17 cellular contexts compared by ENCODE assay signal in genomic region chr2:28231110-28231621, GRCh38.
DNase-seq lines count a peak whose midpoint lies in the region; ATAC-seq and TF ChIP-seq lines count a peak whose summit lies in the region.
"Had no signal": no experiment of that assay in that cellular context is flagged by ENCODE, and none has a peak within 500 bp of the region (broad histone marks: within the 10 kb centered on the region; RNA-seq: fewer than 3 reads in every experiment).

No MANE protein-coding gene starts in this region.

- H3K4me1 ChIP-seq in gastrocnemius medialis, result peaks cover 18 to 40% of the 10 kb centered on the region in 2 donors
- H3K4me1 ChIP-seq in upper lobe of left lung, result peaks cover 0 to 9% (median 3%) of the 10 kb centered on the region in 4 donors

- intact Hi-C loops in gastrocnemius medialis (cut with DNase I; ENCODE audit: low total_unique reads), result no loop called here

- TF ChIP-seq POLR2A in gastrocnemius medialis (IDR thresholded peaks at IDR 0.05), result no peak
- TF ChIP-seq POLR2A in upper lobe of left lung (IDR thresholded peaks at IDR 0.05), result no peak

- ATAC-seq in gastrocnemius medialis (peak; percentile 85 to 86), upper lobe of left lung (ENCODE audit: low FRiP score in 2 of 2) (no peak)
- ATAC-seq: activated naive CD4-positive, alpha-beta T cell treated with anti-CD3 and anti-CD28 coated beads, Interleukin-2, amount 50 U/mL, for 72 hours; CD8-positive, alpha-beta T cell had no signal

- H3K4me3 ChIP-seq in fibroblast of pulmonary artery (replicated peaks; ENCODE audit: low read depth, low read length) (no peak overlapping the region), gastrocnemius medialis (no peak overlapping the region), upper lobe of left lung (no peak overlapping the region)
- H3K4me3 ChIP-seq: colonic mucosa, esophagus muscularis mucosa had no signal

- in situ Hi-C loops in gastrocnemius medialis (cut with MboI; ENCODE audit: low sequenced_read_pairs in 4 of 4), result no loop called here

- TF ChIP-seq CTCF in fibroblast of pulmonary artery (IDR thresholded peaks at IDR 0.05; ENCODE audit: low read length, missing control alignments) (no peak), gastrocnemius medialis (IDR thresholded peaks at IDR 0.05 in 4 of 5, conservative IDR thresholded peaks at IDR 0.05 in 1 of 5) (no peak), upper lobe of left lung (IDR thresholded peaks at IDR 0.05) (no peak)

- H3K27me3 ChIP-seq in gastrocnemius medialis (no peaks in the 10 kb centered on the region), upper lobe of left lung (no peaks in the 10 kb centered on the region)
- H3K27me3 ChIP-seq: colonic mucosa, esophagus muscularis mucosa had no signal

- DNase-seq in GM04503 (ENCODE audit: low read depth) (peak; percentile 44), RPMI7951 (ENCODE audit: low read depth) (peak; percentile 83), fibroblast of pulmonary artery (ENCODE audit: low read depth) (peak; percentile 60), gastrocnemius medialis (peak; percentile 64 to 77), NCI-H187 (lab: John Stamatoyannopoulos, UW) (no peak), upper lobe of left lung (no peak), ureter (ENCODE audit: low spot score) (no peak), NCI-H187 treated with DMSO at 0.1 percent for 48 hours (lab: John Stamatoyannopoulos, UW) (no peak)
- DNase-seq: CD8-positive, alpha-beta T cell; colonic mucosa; islet precursor cell; NCI-H2029; NCI-H748 treated with DMSO at 0.1 percent for 48 hours; SHP77 had no signal

- TF ChIP-seq EP300 in upper lobe of left lung (IDR thresholded peaks at IDR 0.05), result no peak

- H3K36me3 ChIP-seq in gastrocnemius medialis (no peaks in the 10 kb centered on the region), upper lobe of left lung (no peaks in the 10 kb centered on the region)
- H3K36me3 ChIP-seq: colonic mucosa, esophagus muscularis mucosa had no signal

- WGBS in upper lobe of left lung, 2 donors, result 72 to 82% methylated on average over 4 of the region's 4 CpGs

- H3K27ac ChIP-seq in gastrocnemius medialis, result peak overlapping the region; percentile 56 to 77 (median 60)
- no peak overlapping the region for H3K27ac ChIP-seq in upper lobe of left lung
- H3K27ac ChIP-seq: esophagus muscularis mucosa, VCaP had no signal

- no peaks in the 10 kb centered on the region for H3K9me3 ChIP-seq in gastrocnemius medialis
- no peaks in the 10 kb centered on the region for H3K9me3 ChIP-seq in upper lobe of left lung
- H3K9me3 ChIP-seq: colonic mucosa, esophagus muscularis mucosa had no signal

Comparison
In these comparisons a context has a peak if more than half of its experiments do, and no peak if none do; other contexts are left out.
1. DNase-seq: peak in GM04503 (single experiment), RPMI7951 (single experiment), fibroblast of pulmonary artery (single experiment) and gastrocnemius medialis (2 of 2); none in NCI-H187 (0 of 2), upper lobe of left lung (0 of 2), ureter (single experiment) and NCI-H187 treated with DMSO at 0.1 percent for 48 hours (single experiment).
2. ATAC-seq: peak in gastrocnemius medialis (2 of 2); none in upper lobe of left lung (0 of 2).
3. H3K27ac ChIP-seq: peak in gastrocnemius medialis (4 of 4); none in upper lobe of left lung (0 of 4).